ENCODE assay signal across 9 cellular contexts in the genomic region with DNA sequence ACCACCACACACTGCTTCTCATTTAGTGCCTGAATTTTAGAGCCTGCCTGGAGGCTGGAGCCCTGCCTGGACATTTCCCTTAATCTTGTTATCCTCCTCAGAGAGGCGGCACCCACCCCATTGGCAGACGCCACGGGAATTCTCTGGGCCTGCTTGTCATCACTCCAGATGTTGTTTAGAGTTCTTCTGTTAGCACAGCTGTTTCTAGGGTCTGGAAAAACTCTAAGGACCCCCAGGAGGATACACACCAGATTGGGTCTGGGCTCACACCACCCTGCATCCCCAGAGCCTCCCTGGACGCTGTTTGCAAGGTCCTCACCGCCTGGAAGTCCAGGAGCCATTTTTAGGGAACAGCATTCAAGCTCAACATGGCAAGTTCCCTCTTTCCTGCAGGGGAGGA. TPM values are rescaled to one million over a fixed set of nuclear protein-coding genes. Genes with fewer than 3 reads are reported as not detected.
A peak's percentile ranks its signal among the peaks of the same experiment; 100 is the strongest.
DNase-seq lines count a peak whose midpoint lies in the region; ATAC-seq and TF ChIP-seq lines count a peak whose summit lies in the region.
"Had no signal": no experiment of that assay in that cellular context is flagged by ENCODE, and none has a peak within 500 bp of the region (broad histone marks: within the 10 kb centered on the region; RNA-seq: fewer than 3 reads in every experiment).

No MANE protein-coding gene starts in this region.

- H3K4me2 ChIP-seq in skeletal muscle satellite cell (ENCODE audit: low read length), result peak overlapping the region; percentile 93

- peak overlapping the region; percentile 65 for H3K4me3 ChIP-seq in WI38 (ENCODE audit: low read depth, low read length)
- peak overlapping the region; percentile 70 for H3K4me3 ChIP-seq in skeletal muscle satellite cell (ENCODE audit: low read length)

- H3K36me3 ChIP-seq in skeletal muscle satellite cell (ENCODE audit: insufficient read depth, low read length), result no peaks in the 10 kb centered on the region

- intact Hi-C loops in Right ventricle myocardium superior (cut with DNase I), result no loop called here

- H3K9ac ChIP-seq in skeletal muscle satellite cell (ENCODE audit: low read depth, low read length), result peak overlapping the region; percentile 83

- peak; percentile 56 for ATAC-seq in Right ventricle myocardium superior (ENCODE audit: poor library complexity)
- no peak for ATAC-seq in left lobe of liver

- peaks cover 46% of the 10 kb centered on the region for H3K4me1 ChIP-seq in skeletal muscle satellite cell (ENCODE audit: control insufficient read depth, insufficient read depth, low read length)

- DNase-seq in ELF-1 (ENCODE audit: low read depth, low spot score) (peak; percentile 25), Right ventricle myocardium superior (peak; percentile 68), left lobe of liver (ENCODE audit: low spot score) (no peak)
- DNase-seq in central memory CD4-positive, alpha-beta T cell, result no peak
- no peak for DNase-seq in effector CD8-positive, alpha-beta T cell (lab: John Stamatoyannopoulos, UW)
- DNase-seq in stimulated activated CD4-positive, alpha-beta T cell treated with anti-CD3 and anti-CD28 coated beads, Interleukin-2, amount 100 ng/mL, for 24 hours, result no peak
- DNase-seq: activated gamma-delta T cell had no signal

- no peak for TF ChIP-seq CTCF in WI38 (IDR thresholded peaks at IDR 0.05; ENCODE audit: low read depth, low read length)

- H3K27me3 ChIP-seq in skeletal muscle satellite cell (ENCODE audit: control insufficient read depth, insufficient read depth, low read length), result no peaks in the 10 kb centered on the region

- H3K9me3 ChIP-seq in skeletal muscle satellite cell (replicated peaks; ENCODE audit: low read length), result no peaks in the 10 kb centered on the region

RNA-seq across cellular contexts. Expression of gene XAF1, which starts 0.6 kb away (rescaled TPM):
- 16.6 TPM for total RNA-seq in Right ventricle myocardium superior
- 3.1 and 8.9 TPM in 2 replicates for total RNA-seq in skeletal muscle satellite cell (2012; rRNA removed)
- total RNA-seq in left lobe of liver, result 27.2 TPM

RNA-seq across cellular contexts. Expression of gene FBXO39, which starts 20.7 kb away (rescaled TPM):
- total RNA-seq in Right ventricle myocardium superior (0.13 TPM), left lobe of liver (0.13 TPM)
- total RNA-seq in skeletal muscle satellite cell (2012; rRNA removed), result 0.22 and 0.25 TPM in 2 replicates

RNA-seq across cellular contexts. Expression of gene SLC13A5, which starts 42.1 kb away (rescaled TPM):
- total RNA-seq in Right ventricle myocardium superior, result not detected
- total RNA-seq in skeletal muscle satellite cell (2012; rRNA removed), result not detected in 2 replicates
- total RNA-seq in left lobe of liver, result 273 TPM

Comparison
In these comparisons a context has a peak if more than half of its experiments do, and no peak if none do; other contexts are left out.
1. DNase-seq: peak in ELF-1 (single experiment) and Right ventricle myocardium superior (single experiment); none in central memory CD4-positive, alpha-beta T cell (single experiment), effector CD8-positive, alpha-beta T cell (single experiment), stimulated activated CD4-positive, alpha-beta T cell treated with anti-CD3 and anti-CD28 coated beads, Interleukin-2, amount 100 ng/mL, for 24 hours (0 of 2) and left lobe of liver (single experiment).
2. RNA of gene SLC13A5, which starts 42.1 kb away (total RNA-seq): 273 TPM in left lobe of liver (single experiment); not detected in Right ventricle myocardium superior (single experiment); every median in the first group is over 100 times any median in the second.